Comparison of ENCODE assay signal across 19 cellular contexts in genomic region chr19:39140594-39140993, GRCh38. TPM values are rescaled to one million over a fixed set of nuclear protein-coding genes. Genes with fewer than 3 reads are reported as not detected.
"Had no signal": no experiment of that assay in that cellular context is flagged by ENCODE, and none has a peak within 500 bp of the region (broad histone marks: within the 10 kb centered on the region; RNA-seq: fewer than 3 reads in every experiment).

No MANE protein-coding gene starts in this region.

- DNase-seq: activated CD4-positive, alpha-beta T cell treated with anti-CD3 and anti-CD28 coated beads for 1 hour; activated CD4-positive, alpha-beta T cell treated with anti-CD3 and anti-CD28 coated beads, Interleukin-2, amount 50 U/mL, for 48 hours; activated CD8-positive, alpha-beta memory T cell treated with anti-CD3 and anti-CD28 coated beads, Interleukin-2, amount 10 ng/mL, durations not matched to agents 7 days and 5 days; activated effector memory CD4-positive, alpha-beta T cell treated with anti-CD3 and anti-CD28 coated beads, Interleukin-2, amount 50 U/mL, for 16 hours; activated T-cell treated with anti-CD3 and anti-CD28 coated beads, Interleukin-2, amount 50 U/mL, for 24 hours; amygdala; dorsolateral prefrontal cortex; left colon; mammary epithelial cell; retina; thyroid gland had no signal

- H3K27ac Mint-ChIP-seq: activated CD8-positive, alpha-beta memory T cell treated with anti-CD3 and anti-CD28 coated beads, Interleukin-2, amount 10 ng/mL, durations not matched to agents 7 days and 5 days; activated T-cell treated with anti-CD3 and anti-CD28 coated beads, Interleukin-2, amount 50 U/mL, for 24 hours had no signal

- H3K4me3 Mint-ChIP-seq: activated CD8-positive, alpha-beta memory T cell treated with anti-CD3 and anti-CD28 coated beads, Interleukin-2, amount 10 ng/mL, durations not matched to agents 7 days and 5 days; activated T-cell treated with anti-CD3 and anti-CD28 coated beads, Interleukin-2, amount 50 U/mL, for 24 hours had no signal

- H3K9me3 ChIP-seq: esophagus muscularis mucosa, thyroid gland, vagina had no signal

- H3K27me3 ChIP-seq: dorsolateral prefrontal cortex, esophagus muscularis mucosa, thyroid gland, vagina had no signal

- H3K27ac ChIP-seq: parathyroid adenoma, vagina had no signal

- H2AFZ ChIP-seq: parathyroid adenoma had no signal

- H3K4me3 ChIP-seq: dorsolateral prefrontal cortex, esophagus muscularis mucosa, thyroid gland, vagina had no signal

- H3K36me3 Mint-ChIP-seq: activated CD8-positive, alpha-beta memory T cell treated with anti-CD3 and anti-CD28 coated beads, Interleukin-2, amount 10 ng/mL, durations not matched to agents 7 days and 5 days; activated naive CD4-positive, alpha-beta T cell treated with anti-CD3 and anti-CD28 coated beads, Interleukin-2, amount 50 U/mL, for 72 hours had no signal

- H3K27me3 Mint-ChIP-seq: activated CD8-positive, alpha-beta memory T cell treated with anti-CD3 and anti-CD28 coated beads, Interleukin-2, amount 10 ng/mL, durations not matched to agents 7 days and 5 days; activated T-cell treated with anti-CD3 and anti-CD28 coated beads, Interleukin-2, amount 50 U/mL, for 24 hours had no signal

- H3K9me3 Mint-ChIP-seq: activated naive CD4-positive, alpha-beta T cell treated with anti-CD3 and anti-CD28 coated beads, Interleukin-2, amount 50 U/mL, for 72 hours; activated T-cell treated with anti-CD3 and anti-CD28 coated beads, Interleukin-2, amount 50 U/mL, for 24 hours had no signal

- H3K36me3 ChIP-seq: esophagus muscularis mucosa, thyroid gland, vagina had no signal

- H3K4me1 Mint-ChIP-seq: activated CD8-positive, alpha-beta memory T cell treated with anti-CD3 and anti-CD28 coated beads, Interleukin-2, amount 10 ng/mL, durations not matched to agents 7 days and 5 days had no signal

RNA-seq across cellular contexts. Expression of gene NCCRP1, which starts 56.2 kb away (rescaled TPM):
- total RNA-seq: activated CD8-positive, alpha-beta memory T cell treated with anti-CD3 and anti-CD28 coated beads, Interleukin-2, amount 10 ng/mL, durations not matched to agents 7 days and 5 days; activated naive CD4-positive, alpha-beta T cell treated with anti-CD3 and anti-CD28 coated beads, Interleukin-2, amount 50 U/mL, for 72 hours; chondrocyte; fibroblast of villous mesenchyme; left colon; skeletal muscle tissue; T-helper 2 cell treated with Interferon-gamma antibody and Interleukin-4, amounts not matched to agents 100 ng/mL and 5 ng/mL, for 36 hours had no signal

RNA-seq across cellular contexts. Expression of gene ACP7, which starts 56.4 kb away (rescaled TPM):
- total RNA-seq: activated CD8-positive, alpha-beta memory T cell treated with anti-CD3 and anti-CD28 coated beads, Interleukin-2, amount 10 ng/mL, durations not matched to agents 7 days and 5 days; chondrocyte; esophagus muscularis mucosa; fibroblast of villous mesenchyme; left colon; skeletal muscle tissue; T-helper 2 cell treated with Interferon-gamma antibody and Interleukin-4, amounts not matched to agents 100 ng/mL and 5 ng/mL, for 36 hours; vagina had no signal
